ENCODE assay signal across 8 cellular contexts in genomic region chr11:130449246-130449990, GRCh38. TPM values are rescaled to one million over a fixed set of nuclear protein-coding genes. Genes with fewer than 3 reads are reported as not detected.
DNase-seq lines count a peak whose midpoint lies in the region; ATAC-seq and TF ChIP-seq lines count a peak whose summit lies in the region.

No MANE protein-coding gene starts in this region.

- peak overlapping the region; percentile 87 for H3K4me3 Mint-ChIP-seq in GM23338
- H3K4me3 Mint-ChIP-seq in WTC11 = peak overlapping the region; percentile 79

- ATAC-seq in GM23338 = peak; percentile 41
- peak; percentile 1; the same call in 1 of the 2 replicates for ATAC-seq in WTC11
- no peak for ATAC-seq in GM21737 (IDR thresholded peaks at IDR 0.05; ENCODE audit: unreplicated experiment)
- no peak for ATAC-seq in HG03280 (IDR thresholded peaks at IDR 0.05; ENCODE audit: unreplicated experiment)

- H3K9me3 Mint-ChIP-seq in GM23338 (peaks cover 2% of the 10 kb centered on the region; the same call in 1 of the 3 replicates), WTC11 (no peaks in the 10 kb centered on the region)

- H3K9me3 ChIP-seq in right atrium auricular region (no peaks in the 10 kb centered on the region), sigmoid colon (no peaks in the 10 kb centered on the region)

- H3K27ac ChIP-seq in GM23338 (ENCODE audit: low read depth) = no peak overlapping the region
- peak overlapping the region; percentile 87 to 90 for H3K27ac ChIP-seq in right atrium auricular region
- H3K27ac ChIP-seq in sigmoid colon = peak overlapping the region; percentile 62 to 81 (median 78)

- no peak for TF ChIP-seq CTCF in GM23338 (conservative IDR thresholded peaks at IDR 0.05; ENCODE audit: low read depth in 2 of 2)
- no peak for TF ChIP-seq CTCF in WTC11 (IDR thresholded peaks at IDR 0.05)
- no peak for TF ChIP-seq CTCF in right atrium auricular region (IDR thresholded peaks at IDR 0.05)
- no peak for TF ChIP-seq CTCF in sigmoid colon (IDR thresholded peaks at IDR 0.05)

- H3K27me3 Mint-ChIP-seq in GM23338 (ENCODE audit: insufficient read depth, low read depth, poor library complexity) = peaks cover 62% of the 10 kb centered on the region
- H3K27me3 Mint-ChIP-seq in WTC11 (ENCODE audit: low read depth) = peaks cover 91% of the 10 kb centered on the region

- H3K36me3 Mint-ChIP-seq in GM23338 (ENCODE audit: low read depth) = peaks cover 3% of the 10 kb centered on the region; the same call in 1 of the 3 replicates
- H3K36me3 Mint-ChIP-seq in WTC11 = no peaks in the 10 kb centered on the region

- no peaks in the 10 kb centered on the region for H3K79me2 ChIP-seq in GM23338 (replicated peaks; ENCODE audit: insufficient read depth)

- H3K4me1 Mint-ChIP-seq in GM23338 (peaks cover 9% of the 10 kb centered on the region), WTC11 (peaks cover 10% of the 10 kb centered on the region)

- no peaks in the 10 kb centered on the region; the same call in 1 of the 2 replicates for H4K20me1 ChIP-seq in GM23338 (replicated peaks; ENCODE audit: insufficient read depth)

- POLR2A ChIA-PET in WTC11 (lab: Charles Lee) = no interaction called here

- no peak for TF ChIP-seq EP300 in sigmoid colon (IDR thresholded peaks at IDR 0.05)

- peaks cover 47% of the 10 kb centered on the region for H3K27me3 ChIP-seq in GM23338 (ENCODE audit: insufficient read depth)
- H3K27me3 ChIP-seq in right atrium auricular region = no peaks in the 10 kb centered on the region
- peaks cover 0 to 13% (median 0%) of the 10 kb centered on the region in 3 donors for H3K27me3 ChIP-seq in sigmoid colon

- TF ChIP-seq POLR2A in sigmoid colon (IDR thresholded peaks at IDR 0.05) = no peak

- H3K4me1 ChIP-seq in GM23338 (ENCODE audit: insufficient read depth) (no peaks in the 10 kb centered on the region), right atrium auricular region (peaks cover 0 to 46% of the 10 kb centered on the region in 2 donors), sigmoid colon (peaks cover 0 to 22% (median 20%) of the 10 kb centered on the region in 4 donors)

- CTCF ChIA-PET in WTC11 (lab: Charles Lee) = interaction anchor here (0.6 to 2.7 kb wide), 15 partner anchors 8 to 467 kb away, joined by 3 to 12 read pairs (median 3); partner anchors contain the start of gene SNX19

- intact Hi-C loops in sigmoid colon (cut with DNase I) = no loop called here

- 2 to 3% methylated on average over 71 of the region's 71 CpGs for WGBS in sigmoid colon, 2 donors

- H3K4me3 ChIP-seq in GM23338 = peak overlapping the region; percentile 79
- H3K4me3 ChIP-seq in right atrium auricular region = peak overlapping the region; percentile 64 to 67
- peak overlapping the region; percentile 39 to 63 (median 59) for H3K4me3 ChIP-seq in sigmoid colon

- H3K9me2 ChIP-seq in GM23338 (ENCODE audit: insufficient read depth) = peaks cover 9% of the 10 kb centered on the region; the same call in 1 of the 2 replicates

- H3K27ac Mint-ChIP-seq in GM23338 (no peak overlapping the region), WTC11 (no peak overlapping the region)

- peak overlapping the region; percentile 94 for H2AFZ ChIP-seq in GM23338

- peak overlapping the region; percentile 93 for H3K4me2 ChIP-seq in GM23338

- H3K36me3 ChIP-seq in GM23338 (ENCODE audit: insufficient read depth) (no peaks in the 10 kb centered on the region), right atrium auricular region (no peaks in the 10 kb centered on the region), sigmoid colon (no peaks in the 10 kb centered on the region)

- DNase-seq in GM23338 (ENCODE audit: low spot score) (peak; percentile 64), WTC11 (ENCODE audit: low spot score) (peak; percentile 43), right atrium auricular region (ENCODE audit: low spot score) (no peak), sigmoid colon (no peak), SKM-1 treated with dmso at 0.1 percent for 144 hours (lab: John Stamatoyannopoulos, UW; ENCODE audit: unreplicated experiment) (no peak), NCI-H2196 treated with DMSO at 0.1 percent for 48 hours (lab: John Stamatoyannopoulos, UW; ENCODE audit: unreplicated experiment) (no peak)

- H3F3A ChIP-seq in GM23338 (replicated peaks; ENCODE audit: low read depth) = 0 out of 2 replicates have a peak, but pooled peaks cover 13% of the 10 kb centered on the region

TF ChIP-seq in GM23338, 12 proteins besides CTCF, POLR2A, EP300 and RAD21 (continues in another document):
- peak; percentile 43 for TF ChIP-seq EZH2 (IDR thresholded peaks at IDR 0.05; ENCODE audit: low read depth, unreplicated experiment)

TF ChIP-seq in WTC11, 78 proteins besides CTCF, POLR2A, EP300 and RAD21:
- TF ChIP-seq, protein P1, sequence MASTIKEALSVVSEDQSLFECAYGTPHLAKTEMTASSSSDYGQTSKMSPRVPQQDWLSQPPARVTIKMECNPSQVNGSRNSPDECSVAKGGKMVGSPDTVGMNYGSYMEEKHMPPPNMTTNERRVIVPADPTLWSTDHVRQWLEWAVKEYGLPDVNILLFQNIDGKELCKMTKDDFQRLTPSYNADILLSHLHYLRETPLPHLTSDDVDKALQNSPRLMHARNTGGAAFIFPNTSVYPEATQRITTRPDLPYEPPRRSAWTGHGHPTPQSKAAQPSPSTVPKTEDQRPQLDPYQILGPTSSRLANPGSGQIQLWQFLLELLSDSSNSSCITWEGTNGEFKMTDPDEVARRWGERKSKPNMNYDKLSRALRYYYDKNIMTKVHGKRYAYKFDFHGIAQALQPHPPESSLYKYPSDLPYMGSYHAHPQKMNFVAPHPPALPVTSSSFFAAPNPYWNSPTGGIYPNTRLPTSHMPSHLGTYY (CRISPR knock-in tag; IDR thresholded peaks at IDR 0.05) = no peak
- TF ChIP-seq ZNF232 (CRISPR knock-in tag; IDR thresholded peaks at IDR 0.05) (no peak), NFYB (CRISPR knock-in tag; conservative IDR thresholded peaks at IDR 0.05; ENCODE audit: low read depth) (no peak), TCF7 (CRISPR knock-in tag; IDR thresholded peaks at IDR 0.05; ENCODE audit: low read depth) (0 out of 2 replicates have a peak, but pooled peaks have one; percentile 0), IRF2 (CRISPR knock-in tag; IDR thresholded peaks at IDR 0.05; ENCODE audit: borderline replicate concordance, low read depth) (peak; percentile 61; the same call in 1 of the 2 replicates), CBFB (CRISPR knock-in tag; IDR thresholded peaks at IDR 0.05; ENCODE audit: low read depth) (no peak), ZNF263 (CRISPR knock-in tag; IDR thresholded peaks at IDR 0.05; ENCODE audit: low read depth) (no peak)
- TF ChIP-seq, protein P2, sequence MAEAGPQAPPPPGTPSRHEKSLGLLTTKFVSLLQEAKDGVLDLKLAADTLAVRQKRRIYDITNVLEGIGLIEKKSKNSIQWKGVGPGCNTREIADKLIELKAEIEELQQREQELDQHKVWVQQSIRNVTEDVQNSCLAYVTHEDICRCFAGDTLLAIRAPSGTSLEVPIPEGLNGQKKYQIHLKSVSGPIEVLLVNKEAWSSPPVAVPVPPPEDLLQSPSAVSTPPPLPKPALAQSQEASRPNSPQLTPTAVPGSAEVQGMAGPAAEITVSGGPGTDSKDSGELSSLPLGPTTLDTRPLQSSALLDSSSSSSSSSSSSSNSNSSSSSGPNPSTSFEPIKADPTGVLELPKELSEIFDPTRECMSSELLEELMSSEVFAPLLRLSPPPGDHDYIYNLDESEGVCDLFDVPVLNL (CRISPR knock-in tag; IDR thresholded peaks at IDR 0.05; ENCODE audit: borderline replicate concordance, low read depth) = 0 out of 2 replicates have a peak, but pooled peaks have one; percentile 18
TF ChIP-seq in WTC11: peak in this region for 3.

RNA-seq across cellular contexts. Expression of gene ADAMTS15, which starts 1.0 kb away (rescaled TPM):
- 5.6 and 7.7 TPM in 2 replicates for total RNA-seq in GM23338 (2014; rRNA removed; shearing (Covaris generic))
- polyA plus RNA-seq in GM23338 (2016; fragmentation: Nextera tagmentation; extraction: Ambion mirVana) = 0.38 and 0.42 TPM in 2 replicates
- total RNA-seq in WTC11 (2021) = 3.1 to 3.7 TPM (median 3.2 TPM) in 3 replicates
- total RNA-seq in right atrium auricular region = 10 to 100 TPM; 17.5 to 21.2 TPM
- total RNA-seq in sigmoid colon = 1 to 10 TPM; 2.1 to 8.9 (median 3.2) TPM
- 1 to 10 TPM in 1 of 3 donors, under 1 TPM in 2; 0.46 to 6.1 (median 0.60) TPM for polyA plus RNA-seq in sigmoid colon

RNA-seq across cellular contexts. Expression of gene ADAMTS8, which starts 21.0 kb away (rescaled TPM):
- 15.3 and 16.2 TPM in 2 replicates for total RNA-seq in GM23338 (2014; rRNA removed; shearing (Covaris generic))
- polyA plus RNA-seq in GM23338 (2016; fragmentation: Nextera tagmentation; extraction: Ambion mirVana) (7.5 and 7.7 TPM in 2 replicates), sigmoid colon (1 to 10 TPM in 1 of 3 donors, under 1 TPM in 1, not detected in 1; under 0.01 to 3.3 TPM)
- total RNA-seq in WTC11 (2021) (9.9 to 10.4 TPM (median 10.2 TPM) in 3 replicates), right atrium auricular region (1 to 10 TPM; 2.5 to 7.8 TPM), sigmoid colon (10 to 100 TPM in 1 of 4 donors, 1 to 10 TPM in 3; 3.5 to 11.9 (median 6.7) TPM)

Comparison
In these comparisons a context has a peak if more than half of its experiments do, and no peak if none do; other contexts are left out.
1. ATAC-seq: peak in GM23338 (single experiment) and WTC11 (single experiment); none in GM21737 (single experiment) and HG03280 (single experiment).
2. DNase-seq: peak in GM23338 (single experiment) and WTC11 (single experiment); none in right atrium auricular region (single experiment), sigmoid colon (single experiment), SKM-1 treated with dmso at 0.1 percent for 144 hours (single experiment) and NCI-H2196 treated with DMSO at 0.1 percent for 48 hours (single experiment).
3. Peak in every context shown above with its lines, with median percentiles within 50 percentile points of each other: H3K4me3 ChIP-seq.